Comparison of ENCODE assay signal across 18 cellular contexts in the genomic region with DNA sequence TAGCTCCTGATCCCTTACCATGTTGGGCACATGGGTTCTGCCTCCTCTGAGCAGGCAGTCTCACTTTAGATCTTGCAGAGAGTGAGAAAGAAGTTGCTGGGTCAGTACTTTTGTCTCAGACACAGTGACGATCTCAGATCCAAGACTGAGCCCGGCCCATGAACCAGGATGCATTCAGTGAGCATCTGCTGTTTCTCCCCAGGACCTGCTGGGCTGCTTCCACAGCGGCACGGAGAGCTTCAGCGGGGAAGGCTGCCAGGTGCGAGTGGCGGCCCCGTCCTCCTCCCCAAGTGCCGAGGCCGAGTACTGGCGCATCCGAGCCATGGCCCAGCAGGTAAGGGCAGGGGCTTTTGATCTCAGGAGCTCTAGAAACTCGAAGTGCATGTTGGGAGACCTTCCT. TPM values are rescaled to one million over a fixed set of nuclear protein-coding genes. Genes with fewer than 3 reads are reported as not detected.
A peak's percentile ranks its signal among the peaks of the same experiment; 100 is the strongest.
DNase-seq lines count a peak whose midpoint lies in the region; ATAC-seq and TF ChIP-seq lines count a peak whose summit lies in the region.
"Had no signal": no experiment of that assay in that cellular context is flagged by ENCODE, and none has a peak within 500 bp of the region (broad histone marks: within the 10 kb centered on the region; RNA-seq: fewer than 3 reads in every experiment).

No MANE protein-coding gene starts in this region.

- H2BK15ac ChIP-seq in neuronal stem cell (ENCODE audit: low read length) = no peak overlapping the region

- no peak overlapping the region for H4K91ac ChIP-seq in neuronal stem cell (ENCODE audit: low read depth, low read length, poor library complexity)

- no peak overlapping the region for H3K4ac ChIP-seq in neuronal stem cell (ENCODE audit: low read length)

- no peak overlapping the region for H3K4me3 ChIP-seq in neuronal stem cell (ENCODE audit: low read length in 2 of 2)
- H3K4me3 ChIP-seq: HAP-1 had no signal

- no peak overlapping the region for H4K8ac ChIP-seq in neuronal stem cell (ENCODE audit: low read depth, low read length)

- peaks cover 0 to 2% of the 10 kb centered on the region in 2 donors for H3K9me3 ChIP-seq in neuronal stem cell (replicated peaks in 1 of 2; ENCODE audit: control insufficient read depth in 2 of 2, insufficient read depth in 1 of 2, low read depth in 1 of 2, low read length in 2 of 2)
- H3K9me3 ChIP-seq: HAP-1 had no signal

- no peak overlapping the region for H3K9ac ChIP-seq in neuronal stem cell (ENCODE audit: low read depth, low read length, poor library complexity)

- in situ Hi-C loops in G401 (cut with HindIII; ENCODE audit: low sequenced_read_pairs) = no loop called here

- no peaks in the 10 kb centered on the region for H3K27me3 ChIP-seq in neuronal stem cell (ENCODE audit: control insufficient read depth in 3 of 3, insufficient read depth in 3 of 3, low read depth in 1 of 3, low read length in 3 of 3)

- H2BK5ac ChIP-seq in neuronal stem cell (ENCODE audit: low read length) = no peak overlapping the region

- no peak overlapping the region for H3K14ac ChIP-seq in neuronal stem cell (ENCODE audit: low read length)

- peaks cover 0 to 2% of the 10 kb centered on the region in 2 donors for H3K36me3 ChIP-seq in neuronal stem cell (replicated peaks in 1 of 2; ENCODE audit: control insufficient read depth in 2 of 2, insufficient read depth in 2 of 2, low read length in 2 of 2)
- H3K36me3 ChIP-seq: HAP-1 had no signal

- no peak overlapping the region for H3K4me2 ChIP-seq in neuronal stem cell (ENCODE audit: insufficient read depth, low read length, poor library complexity, severe bottlenecking)

- H3K18ac ChIP-seq in neuronal stem cell (ENCODE audit: low read length) = peak overlapping the region; percentile 13

- H3K79me1 ChIP-seq in neuronal stem cell (ENCODE audit: low read depth, low read length) = no peaks in the 10 kb centered on the region

- WGBS in neuronal stem cell (ENCODE audit: extremely low coverage in 2 of 2, insufficient read length in 2 of 2, insufficient replicate concordance in 1 of 2), 2 donors = no CpG with 5 or more reads among the region's 13 CpGs

- no peaks in the 10 kb centered on the region for H3K4me1 ChIP-seq in neuronal stem cell (ENCODE audit: control insufficient read depth in 2 of 2, insufficient read depth in 1 of 2, low read depth in 1 of 2, low read length in 2 of 2)
- H3K4me1 ChIP-seq: HAP-1 had no signal

- no peak overlapping the region for H2BK120ac ChIP-seq in neuronal stem cell (ENCODE audit: low read depth, low read length)

- H3K23ac ChIP-seq in neuronal stem cell (ENCODE audit: low read depth, low read length, poor library complexity) = no peak overlapping the region

- H2BK12ac ChIP-seq in neuronal stem cell (ENCODE audit: low read length) = no peak overlapping the region

- H2AFZ ChIP-seq in neuronal stem cell (ENCODE audit: low read length) = no peak overlapping the region

- H2AK5ac ChIP-seq in neuronal stem cell (ENCODE audit: low read depth, low read length) = no peak overlapping the region

- ATAC-seq in SK-N-SH treated with all-trans-retinoic acid at 6 μM for 48 hours = no peak
- no peak for ATAC-seq in GM21390 (IDR thresholded peaks at IDR 0.05; ENCODE audit: unreplicated experiment)

- no peak overlapping the region for H3K27ac ChIP-seq in neuronal stem cell (replicated peaks; ENCODE audit: low read length)

- DNase-seq in G401 (ENCODE audit: low spot score) = peak; percentile 75
- peak; percentile 40 for DNase-seq in cerebellum (ENCODE audit: low spot score)
- no peak for DNase-seq in neuronal stem cell (ENCODE audit: low spot score)
- no peak for DNase-seq in NCI-H1930 (lab: John Stamatoyannopoulos, UW)
- DNase-seq: Calu3; CD4-positive, alpha-beta memory T cell; COR-L47; DMS53; DMS79 treated with DMSO at 0.1 percent for 48 hours; GOT3; HFFc6 had no signal

TF ChIP-seq in SK-N-SH treated with all-trans-retinoic acid at 6 μM for 48 hours, 23 proteins besides CTCF, POLR2A, EP300 and RAD21:
- TF ChIP-seq OSR1 (CRISPR knock-in tag; IDR thresholded peaks at IDR 0.05) (no peak), ZNF70 (CRISPR knock-in tag; IDR thresholded peaks at IDR 0.05) (no peak), SNAI2 (CRISPR knock-in tag; IDR thresholded peaks at IDR 0.05) (no peak), RARB (CRISPR knock-in tag; IDR thresholded peaks at IDR 0.05) (no peak), TOX (CRISPR knock-in tag; IDR thresholded peaks at IDR 0.05; ENCODE audit: borderline replicate concordance) (no peak), TCF4 (CRISPR knock-in tag; IDR thresholded peaks at IDR 0.05; ENCODE audit: borderline replicate concordance) (no peak), PPARA (CRISPR knock-in tag; IDR thresholded peaks at IDR 0.05; ENCODE audit: borderline replicate concordance) (no peak), POU6F1 (CRISPR knock-in tag; IDR thresholded peaks at IDR 0.05; ENCODE audit: borderline replicate concordance, low read depth) (no peak)
- TF ChIP-seq, protein P1, sequence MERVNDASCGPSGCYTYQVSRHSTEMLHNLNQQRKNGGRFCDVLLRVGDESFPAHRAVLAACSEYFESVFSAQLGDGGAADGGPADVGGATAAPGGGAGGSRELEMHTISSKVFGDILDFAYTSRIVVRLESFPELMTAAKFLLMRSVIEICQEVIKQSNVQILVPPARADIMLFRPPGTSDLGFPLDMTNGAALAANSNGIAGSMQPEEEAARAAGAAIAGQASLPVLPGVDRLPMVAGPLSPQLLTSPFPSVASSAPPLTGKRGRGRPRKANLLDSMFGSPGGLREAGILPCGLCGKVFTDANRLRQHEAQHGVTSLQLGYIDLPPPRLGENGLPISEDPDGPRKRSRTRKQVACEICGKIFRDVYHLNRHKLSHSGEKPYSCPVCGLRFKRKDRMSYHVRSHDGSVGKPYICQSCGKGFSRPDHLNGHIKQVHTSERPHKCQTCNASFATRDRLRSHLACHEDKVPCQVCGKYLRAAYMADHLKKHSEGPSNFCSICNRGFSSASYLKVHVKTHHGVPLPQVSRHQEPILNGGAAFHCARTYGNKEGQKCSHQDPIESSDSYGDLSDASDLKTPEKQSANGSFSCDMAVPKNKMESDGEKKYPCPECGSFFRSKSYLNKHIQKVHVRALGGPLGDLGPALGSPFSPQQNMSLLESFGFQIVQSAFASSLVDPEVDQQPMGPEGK (CRISPR knock-in tag; IDR thresholded peaks at IDR 0.05; ENCODE audit: borderline replicate concordance) = no peak
- TF ChIP-seq, protein P2, sequence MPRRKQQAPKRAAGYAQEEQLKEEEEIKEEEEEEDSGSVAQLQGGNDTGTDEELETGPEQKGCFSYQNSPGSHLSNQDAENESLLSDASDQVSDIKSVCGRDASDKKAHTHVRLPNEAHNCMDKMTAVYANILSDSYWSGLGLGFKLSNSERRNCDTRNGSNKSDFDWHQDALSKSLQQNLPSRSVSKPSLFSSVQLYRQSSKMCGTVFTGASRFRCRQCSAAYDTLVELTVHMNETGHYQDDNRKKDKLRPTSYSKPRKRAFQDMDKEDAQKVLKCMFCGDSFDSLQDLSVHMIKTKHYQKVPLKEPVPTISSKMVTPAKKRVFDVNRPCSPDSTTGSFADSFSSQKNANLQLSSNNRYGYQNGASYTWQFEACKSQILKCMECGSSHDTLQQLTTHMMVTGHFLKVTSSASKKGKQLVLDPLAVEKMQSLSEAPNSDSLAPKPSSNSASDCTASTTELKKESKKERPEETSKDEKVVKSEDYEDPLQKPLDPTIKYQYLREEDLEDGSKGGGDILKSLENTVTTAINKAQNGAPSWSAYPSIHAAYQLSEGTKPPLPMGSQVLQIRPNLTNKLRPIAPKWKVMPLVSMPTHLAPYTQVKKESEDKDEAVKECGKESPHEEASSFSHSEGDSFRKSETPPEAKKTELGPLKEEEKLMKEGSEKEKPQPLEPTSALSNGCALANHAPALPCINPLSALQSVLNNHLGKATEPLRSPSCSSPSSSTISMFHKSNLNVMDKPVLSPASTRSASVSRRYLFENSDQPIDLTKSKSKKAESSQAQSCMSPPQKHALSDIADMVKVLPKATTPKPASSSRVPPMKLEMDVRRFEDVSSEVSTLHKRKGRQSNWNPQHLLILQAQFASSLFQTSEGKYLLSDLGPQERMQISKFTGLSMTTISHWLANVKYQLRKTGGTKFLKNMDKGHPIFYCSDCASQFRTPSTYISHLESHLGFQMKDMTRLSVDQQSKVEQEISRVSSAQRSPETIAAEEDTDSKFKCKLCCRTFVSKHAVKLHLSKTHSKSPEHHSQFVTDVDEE (CRISPR knock-in tag; IDR thresholded peaks at IDR 0.05) = no peak
TF ChIP-seq in SK-N-SH treated with all-trans-retinoic acid at 6 μM for 48 hours: peak in this region for 0.

RNA-seq across cellular contexts. Expression of gene SMIM28, which starts 53.9 kb away (rescaled TPM):
- not detected in 2 replicates for total RNA-seq in G401 (2014; rRNA removed; shearing (Covaris generic))
- total RNA-seq in cerebellum = not detected
- not detected for polyA plus RNA-seq in neuronal stem cell (2013, experiment 1 of 2)
- not detected for polyA plus RNA-seq in neuronal stem cell (2013, experiment 2 of 2)
- total RNA-seq: A172; A673; Calu3; CD4-positive, alpha-beta memory T cell; Daoy; HFFc6 had no signal
- polyA plus RNA-seq: BJ; CD4-positive, alpha-beta memory T cell had no signal

Comparison
In these comparisons a context has a peak if more than half of its experiments do, and no peak if none do; other contexts are left out.
1. DNase-seq: peak in G401 (single experiment) and cerebellum (single experiment); none in neuronal stem cell (single experiment) and NCI-H1930 (0 of 2).